In the genomic region with DNA sequence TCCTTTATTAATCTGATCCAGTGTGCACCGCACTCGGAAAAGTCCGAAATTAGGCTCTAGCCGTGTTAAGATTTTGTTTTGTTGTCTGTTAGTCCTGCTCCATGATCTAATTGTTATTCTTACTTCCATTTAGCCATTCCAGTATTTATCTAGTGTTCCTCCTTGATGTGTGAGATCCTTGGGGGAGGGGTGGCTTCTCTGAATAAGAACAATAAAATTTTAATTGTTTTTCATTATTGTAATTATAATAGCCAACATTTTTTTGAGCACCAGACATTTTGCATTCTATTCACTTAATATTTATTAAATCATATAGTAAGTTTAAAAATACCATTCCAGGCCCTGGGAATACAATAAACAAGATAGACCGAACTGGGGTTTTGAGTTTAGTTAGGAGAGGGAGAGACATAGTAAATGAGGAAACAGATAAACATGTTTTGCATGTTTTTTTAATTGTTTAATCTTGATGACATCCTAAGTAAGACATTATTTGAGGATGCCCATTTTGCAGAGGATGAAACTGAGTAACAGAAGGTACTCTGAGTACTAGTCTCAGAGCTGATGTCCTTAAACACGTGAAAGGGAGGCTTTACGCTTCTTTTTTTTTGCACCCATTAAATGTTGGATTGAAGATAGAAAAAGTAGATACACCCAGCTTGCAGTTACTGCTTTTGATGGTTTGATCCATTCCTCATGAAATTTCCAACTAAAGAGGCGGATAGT, we compare ENCODE assay signal across 8 cellular contexts. TPM values are rescaled to one million over a fixed set of nuclear protein-coding genes. Genes with fewer than 3 reads are reported as not detected.
DNase-seq lines count a peak whose midpoint lies in the region; ATAC-seq and TF ChIP-seq lines count a peak whose summit lies in the region.

No MANE protein-coding gene starts in this region.

- peak overlapping the region; percentile 76 to 99 (median 92) for H3K4me3 ChIP-seq in heart right ventricle
- H3K4me3 ChIP-seq in astrocyte of the cerebellum (ENCODE audit: low read depth, low read length), result peak overlapping the region; percentile 85
- H3K4me3 ChIP-seq in lung, result peak overlapping the region; percentile 78
- H3K4me3 ChIP-seq in aorta (ENCODE audit: low read length in 2 of 2), result peak overlapping the region; percentile 76 to 93

- H3K27ac ChIP-seq in heart right ventricle (peak overlapping the region; percentile 80 to 97 (median 95)), lung (ENCODE audit: low read depth in 1 of 2, low read length in 1 of 2) (peak overlapping the region; percentile 91 to 96), aorta (ENCODE audit: low read depth in 1 of 2, low read length in 2 of 2) (no peak overlapping the region)

- intact Hi-C loops in heart right ventricle (cut with DNase I) (loop anchor here in 1 of 10 donors (2.0 kb wide), 1 partner anchor 70 kb away; no protein-coding TSS in a partner anchor), left cardiac atrium (cut with DNase I) (no loop called here), aorta (cut with DNase I) (loop anchor here in 1 of 2 donors (10.0 kb wide), 1 partner anchor 54 kb away; no protein-coding TSS in a partner anchor)

- in situ Hi-C loops in astrocyte of the cerebellum (cut with HindIII; ENCODE audit: low sequenced_read_pairs), result no loop called here

- H3K27me3 ChIP-seq in heart right ventricle, result no peaks in the 10 kb centered on the region
- no peaks in the 10 kb centered on the region for H3K27me3 ChIP-seq in lung (ENCODE audit: control insufficient read depth, insufficient read depth)
- H3K27me3 ChIP-seq in aorta (ENCODE audit: control insufficient read depth in 1 of 2, insufficient read depth in 2 of 2, low read length in 1 of 2), result no peaks in the 10 kb centered on the region

- H3K4me1 ChIP-seq in heart right ventricle, result peaks cover 3 to 25% (median 23%) of the 10 kb centered on the region in 9 donors
- H3K4me1 ChIP-seq in lung (ENCODE audit: control insufficient read depth in 2 of 2, insufficient read depth in 2 of 2, low read length in 2 of 2), result peaks cover 4 to 7% of the 10 kb centered on the region in 2 donors
- H3K4me1 ChIP-seq in aorta (ENCODE audit: control insufficient read depth in 1 of 2, insufficient read depth in 2 of 2, low read length in 2 of 2), result peaks cover 0 to 3% of the 10 kb centered on the region in 2 donors

- no peaks in the 10 kb centered on the region for H3K9me3 ChIP-seq in heart right ventricle
- no peaks in the 10 kb centered on the region for H3K9me3 ChIP-seq in lung (ENCODE audit: control insufficient read depth in 2 of 2, insufficient read depth in 1 of 2, low read length in 1 of 2)
- H3K9me3 ChIP-seq in aorta (ENCODE audit: control insufficient read depth, low read length), result no peaks in the 10 kb centered on the region

- DNase-seq in heart right ventricle (no peak), left cardiac atrium (no peak), astrocyte of the cerebellum (ENCODE audit: low read depth) (no peak), lung (ENCODE audit: low spot score) (no peak), aorta (no peak), NCI-H2196 treated with DMSO at 0.1 percent for 48 hours (lab: John Stamatoyannopoulos, UW; ENCODE audit: unreplicated experiment) (no peak), superior temporal gyrus (ENCODE audit: extremely low spot score) (no peak), Ammon's horn (ENCODE audit: low spot score) (no peak)

- TF ChIP-seq CTCF in heart right ventricle (IDR thresholded peaks at IDR 0.05) (no peak), astrocyte of the cerebellum (IDR thresholded peaks at IDR 0.05; ENCODE audit: low read depth, low read length, missing control alignments) (no peak), lung (IDR thresholded peaks at IDR 0.05; ENCODE audit: control extremely low read depth, extremely low read depth) (no peak)

- H3K36me3 ChIP-seq in heart right ventricle (peaks cover 0 to 14% (median 0%) of the 10 kb centered on the region in 9 donors), lung (ENCODE audit: control insufficient read depth in 2 of 2, insufficient read depth in 2 of 2, low read length in 2 of 2) (no peaks in the 10 kb centered on the region), aorta (ENCODE audit: control insufficient read depth in 1 of 2, insufficient read depth in 2 of 2, low read length in 1 of 2) (no peaks in the 10 kb centered on the region)

- no peak for ATAC-seq in heart right ventricle
- no peak for ATAC-seq in left cardiac atrium
- ATAC-seq in lung (ENCODE audit: insufficient read depth, low FRiP score), result no peak
- ATAC-seq in aorta (ENCODE audit: low FRiP score), result no peak

- WGBS in heart right ventricle, 2 donors, result 51 to 56% methylated on average over 8 of the region's 8 CpGs
- 54 to 67% methylated on average over 8 of the region's 8 CpGs for WGBS in lung, 2 donors
- 33 to 42% methylated on average over 8 of the region's 8 CpGs for WGBS in aorta, 2 donors

RNA-seq across cellular contexts. Expression of a gene that starts 1.2 kb away (rescaled TPM):
- 10 to 100 TPM in 8 of 10 donors, 1 to 10 TPM in 2; 8.5 to 13.3 (median 11.5) TPM for total RNA-seq in heart right ventricle
- 1 to 10 TPM; 3.5 to 8.0 TPM for polyA plus RNA-seq in heart right ventricle
- total RNA-seq in left cardiac atrium, result 10 to 100 TPM in 1 of 2 donors, 1 to 10 TPM in 1; 8.3 to 10.7 TPM
- 10 to 100 TPM; 10.8 to 19.1 TPM for total RNA-seq in lung
- 1 to 10 TPM; 5.1 to 5.6 TPM for polyA plus RNA-seq in lung
- 10 to 100 TPM; 15.7 to 20.2 TPM for total RNA-seq in aorta
- 1 to 10 TPM; 2.1 to 8.2 TPM for polyA plus RNA-seq in aorta

RNA-seq across cellular contexts. Expression of a gene that starts 47.5 kb away (rescaled TPM):
- 100 to 1,000 TPM; 137 to 219 (median 150) TPM for total RNA-seq in heart right ventricle
- 100 to 1,000 TPM in 1 of 2 donors, 10 to 100 TPM in 1; 83.7 to 207 TPM for polyA plus RNA-seq in heart right ventricle
- 100 to 1,000 TPM; 134 to 148 TPM for total RNA-seq in left cardiac atrium
- 1 to 10 TPM; 5.0 to 9.9 TPM for total RNA-seq in lung
- 1 to 10 TPM; 3.7 to 8.6 TPM for polyA plus RNA-seq in lung
- total RNA-seq in aorta, result 10 to 100 TPM; 37.5 to 43.2 TPM
- 10 to 100 TPM; 46.3 to 61.4 TPM for polyA plus RNA-seq in aorta

Comparison
In these comparisons a context has a peak if more than half of its experiments do, and no peak if none do; other contexts are left out.
1. H3K27ac ChIP-seq: peak in heart right ventricle (10 of 10) and lung (2 of 2); none in aorta (0 of 2).
2. Peak in every context shown above with its lines, with median percentiles within 50 percentile points of each other: H3K4me3 ChIP-seq.